ENCODE assay signal across 15 cellular contexts in genomic region chr13:22107549-22107948, GRCh38.
DNase-seq lines count a peak whose midpoint lies in the region; ATAC-seq and TF ChIP-seq lines count a peak whose summit lies in the region.
"Had no signal": no experiment of that assay in that cellular context is flagged by ENCODE, and none has a peak within 500 bp of the region (broad histone marks: within the 10 kb centered on the region; RNA-seq: fewer than 3 reads in every experiment).

No MANE protein-coding gene starts in this region.

- in situ Hi-C loops in astrocyte of the spinal cord (cut with HindIII; ENCODE audit: low sequenced_read_pairs) = no loop called here

- no peaks in the 10 kb centered on the region for H3K9me3 ChIP-seq in mucosa of descending colon
- H3K9me3 ChIP-seq: esophagus squamous epithelium, left ventricle myocardium inferior, neutrophil, SJSA1 had no signal

- H3K4me3 ChIP-seq in astrocyte of the spinal cord (ENCODE audit: low read depth, low read length) = no peak overlapping the region
- no peak overlapping the region for H3K4me3 ChIP-seq in mucosa of descending colon
- H3K4me3 ChIP-seq: esophagus squamous epithelium, left ventricle myocardium inferior, SJSA1 had no signal

- H3K9me3 Mint-ChIP-seq in Calu3 (ENCODE audit: low read depth, unreplicated experiment) = no peaks in the 10 kb centered on the region

- H3K4me1 Mint-ChIP-seq in Calu3 (ENCODE audit: low read depth, unreplicated experiment) = no peaks in the 10 kb centered on the region

- no peak for TF ChIP-seq CTCF in Calu3 (IDR thresholded peaks at IDR 0.05; ENCODE audit: unreplicated experiment)
- TF ChIP-seq CTCF in astrocyte of the spinal cord (IDR thresholded peaks at IDR 0.05; ENCODE audit: low read depth, low read length) = no peak
- no peak for TF ChIP-seq CTCF in mucosa of descending colon (IDR thresholded peaks at IDR 0.05)

- no TSS peak for BruUV-seq in Calu3 (replicated peaks; lab: Mats Ljungman, UMichigan)

- no peaks in the 10 kb centered on the region for H3K36me3 Mint-ChIP-seq in Calu3 (ENCODE audit: insufficient read depth, unreplicated experiment)

- CTCF ChIA-PET in Calu3 (lab: Charles Lee) = no interaction called here

- H3K27me3 Mint-ChIP-seq in Calu3 (ENCODE audit: unreplicated experiment) = peaks cover 27% of the 10 kb centered on the region

- DNase-seq in Calu3 (peak; percentile 3), LoVo (ENCODE audit: low spot score) (peak; percentile 43), astrocyte of the spinal cord (ENCODE audit: low read depth, low spot score) (peak; percentile 22), mucosa of descending colon (peak in 1 of 3 donors; percentile 56)
- DNase-seq: cortex of kidney; esophagus squamous epithelium; HCEC 1CT; left ventricle myocardium inferior; NCI-H1694 treated with DMSO at 0.1 percent for 48 hours; stimulated activated naive CD8-positive, alpha-beta T cell treated with anti-CD3 and anti-CD28 coated beads, Interleukin-15, Interleukin-2, amounts not matched to agents 100 U/mL and 50 U/mL, for 24 hours had no signal

- H3K27ac Mint-ChIP-seq in Calu3 (ENCODE audit: unreplicated experiment) = no peak overlapping the region

- no peaks in the 10 kb centered on the region for H3K4me1 ChIP-seq in mucosa of descending colon (ENCODE audit: low read depth)
- H3K4me1 ChIP-seq: left ventricle myocardium inferior had no signal

- ATAC-seq in mucosa of descending colon = peak; percentile 79
- ATAC-seq in GM21526 (IDR thresholded peaks at IDR 0.05; ENCODE audit: low FRiP score, unreplicated experiment) = no peak
- ATAC-seq in HG02588 (IDR thresholded peaks at IDR 0.05; ENCODE audit: unreplicated experiment) = no peak
- no peak for ATAC-seq in GM19395 (IDR thresholded peaks at IDR 0.05; ENCODE audit: unreplicated experiment)
- ATAC-seq: stimulated activated naive CD8-positive, alpha-beta T cell treated with anti-CD3 and anti-CD28 coated beads, Interleukin-15, Interleukin-2, amounts not matched to agents 100 U/mL and 50 U/mL, for 24 hours had no signal

- H3K4me3 Mint-ChIP-seq in Calu3 (ENCODE audit: low read depth, unreplicated experiment) = no peak overlapping the region

- H3K36me3 ChIP-seq in mucosa of descending colon (ENCODE audit: low read depth) = no peaks in the 10 kb centered on the region
- H3K36me3 ChIP-seq: esophagus squamous epithelium, left ventricle myocardium inferior, neutrophil, SJSA1 had no signal

- intact Hi-C loops in Calu3 (cut with micrococcal nuclease; ENCODE audit: unreplicated experiment) = no loop called here
- intact Hi-C loops in mucosa of descending colon (cut with DNase I, micrococcal nuclease) = no loop called here
